In the genomic region with DNA sequence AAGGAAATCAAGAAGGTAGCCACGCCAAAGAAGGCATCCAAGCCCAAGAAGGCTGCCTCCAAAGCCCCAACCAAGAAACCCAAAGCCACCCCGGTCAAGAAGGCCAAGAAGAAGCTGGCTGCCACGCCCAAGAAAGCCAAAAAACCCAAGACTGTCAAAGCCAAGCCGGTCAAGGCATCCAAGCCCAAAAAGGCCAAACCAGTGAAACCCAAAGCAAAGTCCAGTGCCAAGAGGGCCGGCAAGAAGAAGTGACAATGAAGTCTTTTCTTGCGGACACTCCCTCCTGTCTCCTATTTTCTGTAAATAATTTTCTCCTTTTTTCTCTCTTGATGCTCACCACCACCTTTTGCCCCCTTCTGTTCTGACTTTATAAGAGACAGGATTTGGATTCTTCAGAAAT, we compare ENCODE assay signal across 8 cellular contexts. TPM values are rescaled to one million over a fixed set of nuclear protein-coding genes. Genes with fewer than 3 reads are reported as not detected.
DNase-seq lines count a peak whose midpoint lies in the region; ATAC-seq, FAIRE-seq and TF ChIP-seq lines count a peak whose summit lies in the region.
"Had no signal": no experiment of that assay in that cellular context is flagged by ENCODE, and none has a peak within 500 bp of the region (broad histone marks: within the 10 kb centered on the region; RNA-seq: fewer than 3 reads in every experiment).

No MANE protein-coding gene starts in this region.

- in situ Hi-C loops in K562 (cut with MboI) = no loop called here

- no peak for FAIRE-seq in K562 (lab: Jason Lieb, UNC)
- FAIRE-seq: GM18507 had no signal

- H3K4me1 ChIP-seq in DND-41 (ENCODE audit: insufficient read depth, low read length) = peaks cover 69% of the 10 kb centered on the region
- H3K4me1 ChIP-seq in K562 (replicated peaks in 1 of 2; ENCODE audit: control insufficient read depth in 2 of 2, insufficient read depth in 2 of 2, low read length in 2 of 2) = peaks cover 34 to 58% of the 10 kb centered on the region in 2 experiments
- peaks cover 14 to 32% of the 10 kb centered on the region in 2 donors for H3K4me1 ChIP-seq in naive thymus-derived CD4-positive, alpha-beta T cell (ENCODE audit: control insufficient read depth in 2 of 2, insufficient read depth in 2 of 2, low read length in 2 of 2)

- ATAC-seq in DND-41 (ENCODE audit: insufficient read depth, low read depth) = no peak
- ATAC-seq in K562 = no peak
- ATAC-seq in naive thymus-derived CD4-positive, alpha-beta T cell = no peak

- H3K36me3 ChIP-seq in DND-41 (ENCODE audit: insufficient read depth, low read length) (peaks cover 9% of the 10 kb centered on the region; the same call in 1 of the 2 replicates), K562 (ENCODE audit: control insufficient read depth, insufficient read depth, low read length) (peaks cover 7% of the 10 kb centered on the region; the same call in 2 of the 3 replicates)
- no peaks in the 10 kb centered on the region for H3K36me3 ChIP-seq in naive thymus-derived CD4-positive, alpha-beta T cell (ENCODE audit: control insufficient read depth in 2 of 3, insufficient read depth in 3 of 3, low read length in 3 of 3)

- no peak for TF ChIP-seq RAD21 in K562 (CRISPR knock-in tag; conservative IDR thresholded peaks at IDR 0.05 in 1 of 2, IDR thresholded peaks at IDR 0.05 in 1 of 2)

- H3K27ac ChIP-seq in DND-41 (ENCODE audit: low read length) (peak overlapping the region; percentile 89), K562 (ENCODE audit: extremely low read depth, low read depth, low read length) (peak overlapping the region; percentile 69)
- no peak overlapping the region for H3K27ac ChIP-seq in naive thymus-derived CD4-positive, alpha-beta T cell (ENCODE audit: low read depth, low read length)

- H3K4me1 Mint-ChIP-seq in naive thymus-derived CD4-positive, alpha-beta T cell = peaks cover 15 to 56% (median 48%) of the 10 kb centered on the region in 7 donors

- H3K9me3 ChIP-seq in DND-41 (ENCODE audit: insufficient read depth, low read length, severe bottlenecking) = no peaks in the 10 kb centered on the region
- H3K9me3 ChIP-seq in K562 (replicated peaks; ENCODE audit: control insufficient read depth, insufficient read depth, low read depth, low read length) = no peaks in the 10 kb centered on the region
- H3K9me3 ChIP-seq in naive thymus-derived CD4-positive, alpha-beta T cell (ENCODE audit: control insufficient read depth in 2 of 3, low read length in 3 of 3) = no peaks in the 10 kb centered on the region

- H4K20me1 ChIP-seq in DND-41 (ENCODE audit: insufficient read depth, low read length) (0 out of 2 replicates have a peak, but pooled peaks cover 3% of the 10 kb centered on the region), K562 (replicated peaks; ENCODE audit: control insufficient read depth, insufficient read depth, low read length) (no peaks in the 10 kb centered on the region)

- peaks cover 0 to 5% (median 0%) of the 10 kb centered on the region in 5 donors for H3K36me3 Mint-ChIP-seq in naive thymus-derived CD4-positive, alpha-beta T cell

- BruUV-seq in K562 (replicated peaks; lab: Mats Ljungman, UMichigan) = no TSS peak

- 59% methylated on average over 4 of the region's 6 CpGs for WGBS in K562 (ENCODE audit: insufficient coverage, low coverage, missing lambda C conversion rate)

- peak overlapping the region; percentile 57 to 90 (median 79) for H3K4me3 Mint-ChIP-seq in naive thymus-derived CD4-positive, alpha-beta T cell

- H3K4me2 ChIP-seq in DND-41 (ENCODE audit: insufficient read depth, low read length) = peak overlapping the region; percentile 79
- H3K4me2 ChIP-seq in K562 (ENCODE audit: insufficient read depth, low read length) = no peak overlapping the region

- peak overlapping the region; percentile 78 for H3K9ac ChIP-seq in DND-41 (ENCODE audit: low read depth, low read length)
- H3K9ac ChIP-seq in K562 (ENCODE audit: insufficient read depth in 1 of 2, low read depth in 2 of 2, low read length in 2 of 2) = peak overlapping the region; percentile 65 to 78; a peak in 3 of 4 replicates

- DNase-seq in DND-41 (no peak), K562 (ENCODE audit: extremely low read depth in 1 of 4, low spot score in 3 of 4) (no peak), NCI-H146 (lab: John Stamatoyannopoulos, UW) (no peak), NOMO-1 (lab: John Stamatoyannopoulos, UW; ENCODE audit: unreplicated experiment in 2 of 2) (no peak), hypothalamus (lab: John Stamatoyannopoulos, UW) (no peak)
- DNase-seq in naive thymus-derived CD4-positive, alpha-beta T cell = no peak
- DNase-seq: NCI-H524 treated with DMSO at 0.1 percent for 48 hours had no signal

- intact Hi-C loops in K562 (cut with micrococcal nuclease) = no loop called here
- intact Hi-C loops in naive thymus-derived CD4-positive, alpha-beta T cell (cut with micrococcal nuclease) = loop anchor here (2.0 to 10.0 kb wide), 10 partner anchors 41 to 986 kb away; a partner anchor contains a TSS

- TF ChIP-seq POLR2A in K562 (conservative IDR thresholded peaks at IDR 0.05) = no peak

- H3K27me3 Mint-ChIP-seq in naive thymus-derived CD4-positive, alpha-beta T cell = peaks cover 4 to 45% (median 24%) of the 10 kb centered on the region in 5 donors

- no peaks in the 10 kb centered on the region for H3K9me1 ChIP-seq in K562 (ENCODE audit: control insufficient read depth, insufficient read depth, low read length)

- no peak overlapping the region for H2AFZ ChIP-seq in DND-41 (ENCODE audit: low read depth, low read length)
- peak overlapping the region; percentile 85 for H2AFZ ChIP-seq in K562 (ENCODE audit: low read depth, low read length)

- peak overlapping the region in 6 of 9 donors; percentile 47 to 78 (median 72) for H3K27ac Mint-ChIP-seq in naive thymus-derived CD4-positive, alpha-beta T cell

- H3K79me2 ChIP-seq in DND-41 (ENCODE audit: insufficient read depth, low read length) (peaks cover 46% of the 10 kb centered on the region), K562 (ENCODE audit: control insufficient read depth, insufficient read depth, low read length) (peaks cover 27% of the 10 kb centered on the region)

- CTCF ChIA-PET in K562 (lab: Yijun Ruan, JAX; ENCODE audit: low intra/inter-chr PET ratio) = no interaction called here
- CTCF ChIA-PET in naive thymus-derived CD4-positive, alpha-beta T cell (lab: Charles Lee) = no interaction called here

- peaks cover 11% of the 10 kb centered on the region for H3K27me3 ChIP-seq in DND-41 (ENCODE audit: insufficient read depth, low read length, poor library complexity)
- no peaks in the 10 kb centered on the region for H3K27me3 ChIP-seq in K562 (ENCODE audit: control insufficient read depth in 2 of 2, insufficient read depth in 2 of 2, low read length in 2 of 2)
- H3K27me3 ChIP-seq in naive thymus-derived CD4-positive, alpha-beta T cell (ENCODE audit: control insufficient read depth in 2 of 2, insufficient read depth in 2 of 2, low read length in 2 of 2) = peaks cover 0 to 21% of the 10 kb centered on the region in 2 donors

- H3K9me3 Mint-ChIP-seq in naive thymus-derived CD4-positive, alpha-beta T cell = peaks cover 0 to 2% (median 0%) of the 10 kb centered on the region in 11 donors

- TF ChIP-seq EP300 in K562 (IDR thresholded peaks at IDR 0.05; ENCODE audit: low read length) = no peak

- H3K4me3 ChIP-seq in DND-41 (ENCODE audit: low read depth in 1 of 2, low read length in 2 of 2) (peak overlapping the region; percentile 73 to 78), K562 (no peak overlapping the region)
- peak overlapping the region; percentile 52 for H3K4me3 ChIP-seq in naive thymus-derived CD4-positive, alpha-beta T cell (ENCODE audit: low read length)

- POLR2A ChIA-PET in K562 (lab: Yijun Ruan, JAX) = no interaction called here
- POLR2A ChIA-PET in naive thymus-derived CD4-positive, alpha-beta T cell (lab: Charles Lee) = no interaction called here

- TF ChIP-seq CTCF in DND-41 (IDR thresholded peaks at IDR 0.05; ENCODE audit: borderline replicate concordance, extremely low read depth, low read length, poor library complexity, severe bottlenecking) (peak; percentile 0), K562 (IDR thresholded peaks at IDR 0.05 in 2 of 3, conservative IDR thresholded peaks at IDR 0.05 in 1 of 3; ENCODE audit: insufficient read depth in 2 of 3, low read depth in 1 of 3, low read length in 3 of 3) (no peak)

RNA-seq across cellular contexts. Expression of a gene that starts 1.9 kb away (rescaled TPM):
- total RNA-seq in K562 (2011; cell fraction: chromatin; rRNA removed; ENCODE audit: low replicate concordance) = 16.0 and 39.6 TPM in 2 replicates
- total RNA-seq in K562 (2011; cell fraction: nucleolus; rRNA removed) = 46.5 and 53.8 TPM in 2 replicates
- total RNA-seq in K562 (2011; cell fraction: nucleoplasm; rRNA removed) = 23.7 and 29.9 TPM in 2 replicates
- total RNA-seq in K562 (2014; rRNA removed) (69.9 and 81.1 TPM in 2 replicates), K562 (2014; rRNA removed; fragmentation: Illumina TruSeq; extraction: Trizol) (9.3 and 13.6 TPM in 2 replicates), K562 (2015; rRNA removed; fragmentation: Illumina TruSeq; extraction: Trizol) (26.4 TPM in 2 replicates), K562 (2021) (61.7 and 63.4 TPM in 2 replicates)
- polyA plus RNA-seq in K562 (2011; rRNA removed) (21.1 and 31.0 TPM in 2 replicates), K562 (2014; fragmentation: Illumina TruSeq; extraction: Trizol) (31.8 and 50.7 TPM in 2 replicates), K562 (2014; fragmentation: Nextera tagmentation; extraction: Ambion mirVana) (1 to 10 TPM; 1.9 to 5.3 TPM), K562 (2014; rRNA removed) (57.7 and 57.8 TPM in 2 replicates)
- 32.3 and 62.2 TPM in 2 replicates for polyA plus RNA-seq in K562 (2011; cell fraction: cytosol; rRNA removed)
- 68.1 and 71.9 TPM in 2 replicates for polyA plus RNA-seq in K562 (2011; cell fraction: nucleus; rRNA removed)
- 31.0 and 75.8 TPM in 2 replicates for polyA plus RNA-seq in K562 (2012)
- 6.5 and 8.8 TPM in 2 replicates for polyA minus RNA-seq in K562 (2011; rRNA and poly(A)+ RNA removed)
- 29.9 and 31.5 TPM in 2 replicates for polyA minus RNA-seq in K562 (2011; cell fraction: cytosol; rRNA and poly(A)+ RNA removed)
- 15.6 and 25.7 TPM in 2 replicates for polyA minus RNA-seq in K562 (2011; cell fraction: nucleus; rRNA and poly(A)+ RNA removed)
- total RNA-seq in naive thymus-derived CD4-positive, alpha-beta T cell = 10 to 100 TPM in 1 of 5 experiments, 1 to 10 TPM in 4; 1.1 to 14.6 (median 5.4) TPM
- polyA plus RNA-seq in naive thymus-derived CD4-positive, alpha-beta T cell = 1 to 10 TPM; 7.8 to 8.1 TPM

RNA-seq across cellular contexts. Expression of a gene that starts 17.3 kb away (rescaled TPM):
- 0.44 TPM in 1 of 2 replicates, not detected in the other for total RNA-seq in K562 (2011; cell fraction: chromatin; rRNA removed; ENCODE audit: low replicate concordance)
- total RNA-seq in K562 (2011; cell fraction: nucleolus; rRNA removed) = 0.33 and 0.53 TPM in 2 replicates
- total RNA-seq in K562 (2011; cell fraction: nucleoplasm; rRNA removed) = 0.69 TPM in 1 of 2 replicates, not detected in the other
- 0.24 TPM in 1 of 2 replicates, not detected in the other for total RNA-seq in K562 (2014; rRNA removed)
- total RNA-seq in K562 (2014; rRNA removed; fragmentation: Illumina TruSeq; extraction: Trizol) = not detected in 2 replicates
- total RNA-seq in K562 (2015; rRNA removed; fragmentation: Illumina TruSeq; extraction: Trizol) = not detected in 2 replicates
- 0.13 and 0.31 TPM in 2 replicates for total RNA-seq in K562 (2021)
- polyA plus RNA-seq in K562 (2011; rRNA removed) = 0.11 TPM in 1 of 2 replicates, not detected in the other
- 0.07 TPM in 1 of 2 replicates, not detected in the other for polyA plus RNA-seq in K562 (2011; cell fraction: cytosol; rRNA removed)
- 0.33 and 0.38 TPM in 2 replicates for polyA plus RNA-seq in K562 (2011; cell fraction: nucleus; rRNA removed)
- 0.28 TPM in 1 of 2 replicates, not detected in the other for polyA plus RNA-seq in K562 (2012)
- not detected in 2 replicates for polyA plus RNA-seq in K562 (2014; fragmentation: Illumina TruSeq; extraction: Trizol)
- not detected for polyA plus RNA-seq in K562 (2014; fragmentation: Nextera tagmentation; extraction: Ambion mirVana)
- not detected in 2 replicates for polyA plus RNA-seq in K562 (2014; rRNA removed)
- polyA minus RNA-seq in K562 (2011; rRNA and poly(A)+ RNA removed) = not detected in 2 replicates
- not detected in 2 replicates for polyA minus RNA-seq in K562 (2011; cell fraction: cytosol; rRNA and poly(A)+ RNA removed)
- polyA minus RNA-seq in K562 (2011; cell fraction: nucleus; rRNA and poly(A)+ RNA removed) = 0.27 TPM in 1 of 2 replicates, not detected in the other
- not detected for total RNA-seq in naive thymus-derived CD4-positive, alpha-beta T cell
- polyA plus RNA-seq in naive thymus-derived CD4-positive, alpha-beta T cell = not detected

RNA-seq across cellular contexts. Expression of a gene that starts 38.3 kb away (rescaled TPM):
- total RNA-seq in K562 (2011; cell fraction: chromatin; rRNA removed; ENCODE audit: low replicate concordance) = 21.8 and 45.7 TPM in 2 replicates
- 36.7 and 40.0 TPM in 2 replicates for total RNA-seq in K562 (2011; cell fraction: nucleolus; rRNA removed)
- 35.6 and 41.5 TPM in 2 replicates for total RNA-seq in K562 (2011; cell fraction: nucleoplasm; rRNA removed)
- total RNA-seq in K562 (2014; rRNA removed) (22.9 and 27.5 TPM in 2 replicates), K562 (2014; rRNA removed; fragmentation: Illumina TruSeq; extraction: Trizol) (8.8 and 11.5 TPM in 2 replicates), K562 (2015; rRNA removed; fragmentation: Illumina TruSeq; extraction: Trizol) (16.1 and 17.0 TPM in 2 replicates), K562 (2021) (23.6 and 24.3 TPM in 2 replicates)
- polyA plus RNA-seq in K562 (2011; rRNA removed) (14.5 and 21.8 TPM in 2 replicates), K562 (2014; fragmentation: Illumina TruSeq; extraction: Trizol) (17.5 and 21.6 TPM in 2 replicates), K562 (2014; fragmentation: Nextera tagmentation; extraction: Ambion mirVana) (10 to 100 TPM in 1 of 2 experiments, 1 to 10 TPM in 1; 5.9 to 11.6 TPM), K562 (2014; rRNA removed) (22.4 and 24.6 TPM in 2 replicates)
- 21.8 and 41.2 TPM in 2 replicates for polyA plus RNA-seq in K562 (2011; cell fraction: cytosol; rRNA removed)
- 56.1 and 59.2 TPM in 2 replicates for polyA plus RNA-seq in K562 (2011; cell fraction: nucleus; rRNA removed)
- 16.4 and 21.6 TPM in 2 replicates for polyA plus RNA-seq in K562 (2012)
- 5.2 and 12.7 TPM in 2 replicates for polyA minus RNA-seq in K562 (2011; rRNA and poly(A)+ RNA removed)
- 9.3 and 11.3 TPM in 2 replicates for polyA minus RNA-seq in K562 (2011; cell fraction: cytosol; rRNA and poly(A)+ RNA removed)
- 10.1 and 12.6 TPM in 2 replicates for polyA minus RNA-seq in K562 (2011; cell fraction: nucleus; rRNA and poly(A)+ RNA removed)
- total RNA-seq in naive thymus-derived CD4-positive, alpha-beta T cell = 10 to 100 TPM; 18.9 to 26.2 (median 20.4) TPM
- 10 to 100 TPM; 14.3 to 18.5 TPM for polyA plus RNA-seq in naive thymus-derived CD4-positive, alpha-beta T cell

RNA-seq across cellular contexts. Expression of a gene that starts 43.3 kb away (rescaled TPM):
- total RNA-seq in K562 (2011; cell fraction: chromatin; rRNA removed; ENCODE audit: low replicate concordance) = 160 and 200 TPM in 2 replicates
- total RNA-seq in K562 (2011; cell fraction: nucleolus; rRNA removed) = 170 and 183 TPM in 2 replicates
- 181 and 259 TPM in 2 replicates for total RNA-seq in K562 (2011; cell fraction: nucleoplasm; rRNA removed)
- total RNA-seq in K562 (2014; rRNA removed) (282 and 295 TPM in 2 replicates), K562 (2014; rRNA removed; fragmentation: Illumina TruSeq; extraction: Trizol) (347 and 353 TPM in 2 replicates), K562 (2015; rRNA removed; fragmentation: Illumina TruSeq; extraction: Trizol) (306 and 312 TPM in 2 replicates), K562 (2021) (402 and 426 TPM in 2 replicates)
- polyA plus RNA-seq in K562 (2011; rRNA removed) (699 and 703 TPM in 2 replicates), K562 (2014; fragmentation: Illumina TruSeq; extraction: Trizol) (395 and 506 TPM in 2 replicates), K562 (2014; fragmentation: Nextera tagmentation; extraction: Ambion mirVana) (100 to 1,000 TPM; 368 to 462 TPM), K562 (2014; rRNA removed) (257 and 313 TPM in 2 replicates)
- polyA plus RNA-seq in K562 (2011; cell fraction: cytosol; rRNA removed) = 552 and 733 TPM in 2 replicates
- 176 and 282 TPM in 2 replicates for polyA plus RNA-seq in K562 (2011; cell fraction: nucleus; rRNA removed)
- polyA plus RNA-seq in K562 (2012) = 544 and 794 TPM in 2 replicates
- polyA minus RNA-seq in K562 (2011; rRNA and poly(A)+ RNA removed) = 964 and 1,011 TPM in 2 replicates
- 200 and 235 TPM in 2 replicates for polyA minus RNA-seq in K562 (2011; cell fraction: cytosol; rRNA and poly(A)+ RNA removed)
- polyA minus RNA-seq in K562 (2011; cell fraction: nucleus; rRNA and poly(A)+ RNA removed) = 52.8 and 107 TPM in 2 replicates
- total RNA-seq in naive thymus-derived CD4-positive, alpha-beta T cell = 100 to 1,000 TPM; 383 to 586 (median 525) TPM
- polyA plus RNA-seq in naive thymus-derived CD4-positive, alpha-beta T cell = 100 to 1,000 TPM; 338 to 419 TPM
